8 cellular contexts compared by ENCODE assay signal in genomic region chr19:40165362-40165937, GRCh38. TPM values are rescaled to one million over a fixed set of nuclear protein-coding genes. Genes with fewer than 3 reads are reported as not detected.
DNase-seq lines count a peak whose midpoint lies in the region; ATAC-seq and TF ChIP-seq lines count a peak whose summit lies in the region.

No MANE protein-coding gene starts in this region.

- H3K4me1 ChIP-seq in A673 (ENCODE audit: insufficient read depth, low read length, poor library complexity, severe bottlenecking) (peaks cover 4% of the 10 kb centered on the region), cardiac muscle cell (ENCODE audit: low read depth) (no peaks in the 10 kb centered on the region), spleen (peaks cover 0 to 38% (median 10%) of the 10 kb centered on the region in 6 donors)

- H3K27me3 ChIP-seq in A673 (replicated peaks; ENCODE audit: insufficient read depth, low read depth, low read length, poor library complexity): no peaks in the 10 kb centered on the region
- no peaks in the 10 kb centered on the region for H3K27me3 ChIP-seq in cardiac muscle cell
- H3K27me3 ChIP-seq in spleen (replicated peaks in 1 of 7): peaks cover 0 to 11% (median 0%) of the 10 kb centered on the region in 7 donors

- TF ChIP-seq POLR2A in spleen (IDR thresholded peaks at IDR 0.05): no peak

- intact Hi-C loops in A673 (cut with micrococcal nuclease; ENCODE audit: unreplicated experiment) (loop anchor here (1.0 to 2.0 kb wide), 3 partner anchors 21 to 25 kb away; partner anchors contain the start of gene MAP3K10), spleen (cut with DNase I; ENCODE audit: low total_unique reads) (no loop called here)
- intact Hi-C loops in activated T-helper 2 cell treated with anti-CD3 and anti-CD28 coated beads, Interferon-gamma antibody, Interleukin-2, Interleukin-4, amounts not matched to agents 10 μg/mL and 5 μg/mL and 100 μg/mL, durations not matched to agents 14 hours and 24 hours and 36 hours (cut with micrococcal nuclease): no loop called here

- ATAC-seq in GM21515 (IDR thresholded peaks at IDR 0.05; ENCODE audit: unreplicated experiment): no peak

- CTCF ChIA-PET in A673 (lab: Charles Lee): interaction anchor here (0.5 to 1.3 kb wide), 13 partner anchors 8 to 611 kb away, joined by 3 to 21 read pairs (median 5); no protein-coding TSS in a partner anchor

- H3K27me3 Mint-ChIP-seq in activated T-helper 2 cell treated with anti-CD3 and anti-CD28 coated beads, Interferon-gamma antibody, Interleukin-2, Interleukin-4, amounts not matched to agents 10 μg/mL and 5 μg/mL and 100 μg/mL, durations not matched to agents 14 hours and 24 hours and 36 hours (ENCODE audit: low read depth): no peaks in the 10 kb centered on the region

- whole genome bisulfite sequencing in spleen, 5 donors: 11 to 19% (median 16%) methylated on average over 10 of the region's 10 CpGs

- no peak overlapping the region for H3K27ac Mint-ChIP-seq in activated T-helper 2 cell treated with anti-CD3 and anti-CD28 coated beads, Interferon-gamma antibody, Interleukin-2, Interleukin-4, amounts not matched to agents 10 μg/mL and 5 μg/mL and 100 μg/mL, durations not matched to agents 14 hours and 24 hours and 36 hours

- H3K36me3 Mint-ChIP-seq in activated T-helper 2 cell treated with anti-CD3 and anti-CD28 coated beads, Interferon-gamma antibody, Interleukin-2, Interleukin-4, amounts not matched to agents 10 μg/mL and 5 μg/mL and 100 μg/mL, durations not matched to agents 14 hours and 24 hours and 36 hours (ENCODE audit: low read depth): no peaks in the 10 kb centered on the region

- H3K36me3 ChIP-seq in A673 (ENCODE audit: insufficient read depth, low read length, poor library complexity, severe bottlenecking) (no peaks in the 10 kb centered on the region), cardiac muscle cell (no peaks in the 10 kb centered on the region), spleen (no peaks in the 10 kb centered on the region)

- H3K9me3 Mint-ChIP-seq in activated T-helper 2 cell treated with anti-CD3 and anti-CD28 coated beads, Interferon-gamma antibody, Interleukin-2, Interleukin-4, amounts not matched to agents 10 μg/mL and 5 μg/mL and 100 μg/mL, durations not matched to agents 14 hours and 24 hours and 36 hours: no peaks in the 10 kb centered on the region

- H3K9me3 ChIP-seq in A673 (ENCODE audit: low read depth, low read length, poor library complexity, severe bottlenecking) (no peaks in the 10 kb centered on the region), cardiac muscle cell (ENCODE audit: low read depth) (no peaks in the 10 kb centered on the region), spleen (no peaks in the 10 kb centered on the region)

- H3K4me3 ChIP-seq in A673 (ENCODE audit: low read depth, low read length, poor library complexity, severe bottlenecking) (peak overlapping the region; percentile 20), GM12875 (ENCODE audit: low read depth, low read length) (no peak overlapping the region), cardiac muscle cell (no peak overlapping the region), spleen (no peak overlapping the region)

- no peak overlapping the region for H3K27ac ChIP-seq in A673 (ENCODE audit: low read depth, low read length, poor library complexity, severe bottlenecking)
- H3K27ac ChIP-seq in cardiac muscle cell: no peak overlapping the region
- no peak overlapping the region for H3K27ac ChIP-seq in spleen

- no peaks in the 10 kb centered on the region for H3K4me1 Mint-ChIP-seq in activated T-helper 2 cell treated with anti-CD3 and anti-CD28 coated beads, Interferon-gamma antibody, Interleukin-2, Interleukin-4, amounts not matched to agents 10 μg/mL and 5 μg/mL and 100 μg/mL, durations not matched to agents 14 hours and 24 hours and 36 hours (ENCODE audit: low read depth)

- BruUV-seq in A673 (replicated peaks; lab: Mats Ljungman, UMichigan): no TSS peak

- DNase-seq in A673 (ENCODE audit: low spot score) (peak; percentile 89), OCI-M2 (lab: John Stamatoyannopoulos, UW; ENCODE audit: unreplicated experiment) (peak; percentile 36), cardiac muscle cell (ENCODE audit: low read depth in 1 of 2, low spot score in 1 of 2) (peak; percentile 56), spleen (peak; percentile 90), middle frontal gyrus (ENCODE audit: extremely low spot score, low spot score) (no peak)
- peak; percentile 34 for DNase-seq in activated T-helper 2 cell treated with anti-CD3 and anti-CD28 coated beads, Interferon-gamma antibody, Interleukin-2, Interleukin-4, amounts not matched to agents 10 μg/mL and 5 μg/mL and 100 μg/mL, durations not matched to agents 14 hours and 24 hours and 36 hours (ENCODE audit: low spot score)

- no peak overlapping the region for H3K4me3 Mint-ChIP-seq in activated T-helper 2 cell treated with anti-CD3 and anti-CD28 coated beads, Interferon-gamma antibody, Interleukin-2, Interleukin-4, amounts not matched to agents 10 μg/mL and 5 μg/mL and 100 μg/mL, durations not matched to agents 14 hours and 24 hours and 36 hours (ENCODE audit: low read depth)

- POLR2A ChIA-PET in A673 (lab: Charles Lee; ENCODE audit: low non-redundant PET): interaction anchor here (0.5 to 0.7 kb wide), 2 partner anchors 9 to 50 kb away, joined by 3 to 12 read pairs; no protein-coding TSS in a partner anchor

- TF ChIP-seq CTCF in A673 (conservative IDR thresholded peaks at IDR 0.05; ENCODE audit: low read depth, low read length) (peak; percentile 96), GM12875 (IDR thresholded peaks at IDR 0.05; ENCODE audit: borderline replicate concordance, insufficient read depth, low read depth, low read length) (peak; percentile 93), cardiac muscle cell (IDR thresholded peaks at IDR 0.05; ENCODE audit: low read depth, low read length) (peak; percentile 82), spleen (IDR thresholded peaks at IDR 0.05 in 8 of 11, conservative IDR thresholded peaks at IDR 0.05 in 3 of 11) (peak; percentile 38 to 81 (median 61))

RNA-seq across cellular contexts. Expression of gene MAP3K10, which starts 25.8 kb away (rescaled TPM):
- total RNA-seq in A673 (2021) (17.8 and 21.7 TPM in 2 replicates), cardiac muscle cell (19.8 and 30.5 TPM in 2 replicates), spleen (10 to 100 TPM; 14.0 to 25.6 (median 17.9) TPM)
- total RNA-seq in activated T-helper 2 cell treated with anti-CD3 and anti-CD28 coated beads, Interferon-gamma antibody, Interleukin-2, Interleukin-4, amounts not matched to agents 10 μg/mL and 5 μg/mL and 100 μg/mL, durations not matched to agents 14 hours and 24 hours and 36 hours: 20.0 and 21.7 TPM in 2 replicates
- polyA plus RNA-seq in cardiac muscle cell (8.9 and 10.0 TPM in 2 replicates), spleen (10 to 100 TPM in 1 of 3 donors, 1 to 10 TPM in 2; 4.3 to 23.0 (median 8.4) TPM)

RNA-seq across cellular contexts. Expression of gene TTC9B, which starts 52.7 kb away (rescaled TPM):
- not detected in 2 replicates for total RNA-seq in A673 (2021)
- total RNA-seq in activated T-helper 2 cell treated with anti-CD3 and anti-CD28 coated beads, Interferon-gamma antibody, Interleukin-2, Interleukin-4, amounts not matched to agents 10 μg/mL and 5 μg/mL and 100 μg/mL, durations not matched to agents 14 hours and 24 hours and 36 hours: not detected in 2 replicates
- total RNA-seq in cardiac muscle cell: not detected in 2 replicates
- polyA plus RNA-seq in cardiac muscle cell: 0.13 and 0.20 TPM in 2 replicates
- not detected for total RNA-seq in spleen
- polyA plus RNA-seq in spleen: not detected
